29 cellular contexts compared by ENCODE assay signal in the genomic region with DNA sequence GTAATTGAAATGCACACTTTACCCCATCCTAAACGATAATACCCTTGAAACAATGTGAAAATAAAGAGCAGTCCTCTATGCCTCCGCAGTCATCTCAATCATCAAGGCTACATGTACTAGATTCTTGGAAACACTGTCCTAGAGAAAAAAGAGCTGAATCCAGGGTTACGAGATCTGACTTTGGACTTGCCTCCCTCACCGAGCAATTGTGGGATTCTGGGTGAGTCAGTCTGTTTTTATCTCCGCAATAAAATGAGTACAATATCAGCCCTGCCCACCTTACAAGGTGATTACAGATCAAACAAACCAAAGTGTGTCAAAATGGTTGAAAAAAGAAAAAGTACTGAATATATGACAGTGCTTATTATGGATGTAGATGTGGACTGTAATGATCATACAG.
"Had no signal": no experiment of that assay in that cellular context is flagged by ENCODE, and none has a peak within 500 bp of the region (broad histone marks: within the 10 kb centered on the region; RNA-seq: fewer than 3 reads in every experiment).

No MANE protein-coding gene starts in this region.

- H3K36me3 Mint-ChIP-seq: immature natural killer cell; naive B cell; natural killer cell treated with Interleukin-12 subunit alpha and Interleukin-12 subunit beta and Interleukin-15 and Interleukin-18, amount 100 ng/mL, for 72 hours; stimulated activated naive B cell treated with anti-CD40 and anti-IgM and Interleukin-4, amounts not matched to agents 10 μg/mL and 1 μg/mL and 100 μg/mL, for 72 hours had no signal

- H3K9me3 ChIP-seq: esophagus squamous epithelium, heart right ventricle, lower lobe of right lung, neutrophil, prostate gland, right atrium auricular region, sigmoid colon, spleen, thoracic aorta, tibial nerve, upper lobe of right lung, uterus had no signal

- H3K4me1 Mint-ChIP-seq: immature natural killer cell; naive B cell; neural crest cell; stimulated activated naive B cell treated with anti-CD40 and anti-IgM and Interleukin-4, amounts not matched to agents 10 μg/mL and 1 μg/mL and 100 μg/mL, for 72 hours had no signal

- H3K9me3 Mint-ChIP-seq: dendritic cell treated with granulocyte-macrophage colony-stimulating factor and Interleukin-4, amounts not matched to agents 40 ng/mL and 50 ng/mL, for 4 days; stimulated activated naive CD8-positive, alpha-beta T cell treated with anti-CD3 and anti-CD28 coated beads, Interleukin-15, Interleukin-2, amounts not matched to agents 100 ng/mL and 50 ng/mL, for 24 hours had no signal

- DNase-seq: cerebellar nuclear complex; effector CD8-positive, alpha-beta T cell; erythroblast; esophagus squamous epithelium; foreskin melanocyte; glutamatergic neuron; heart right ventricle; hypothalamus; immature natural killer cell; islet precursor cell; kidney glomerular epithelial cell; left ventricle myocardium superior; lower lobe of right lung; naive B cell; sigmoid colon; spleen; stimulated activated CD4-positive, alpha-beta T cell treated with anti-CD3 and anti-CD28 coated beads, Interleukin-4, amount 100 ng/mL, for 4 hours; stimulated activated naive B cell treated with anti-CD40 and anti-IgM and Interleukin-4, amounts not matched to agents 10 μg/mL and 1 μg/mL and 100 μg/mL, for 72 hours; upper lobe of right lung; uterus had no signal

- H3K27me3 Mint-ChIP-seq: dendritic cell treated with granulocyte-macrophage colony-stimulating factor and Interleukin-4, amounts not matched to agents 40 ng/mL and 50 ng/mL, for 4 days; naive B cell; natural killer cell treated with Interleukin-12 subunit alpha and Interleukin-12 subunit beta and Interleukin-15 and Interleukin-18, amount 100 ng/mL, for 72 hours; stimulated activated naive B cell treated with anti-CD40 and anti-IgM and Interleukin-4, amounts not matched to agents 10 μg/mL and 1 μg/mL and 100 μg/mL, for 72 hours; stimulated activated naive CD8-positive, alpha-beta T cell treated with anti-CD3 and anti-CD28 coated beads, Interleukin-15, Interleukin-2, amounts not matched to agents 100 ng/mL and 50 ng/mL, for 24 hours had no signal

- H3K27ac ChIP-seq: esophagus squamous epithelium, heart right ventricle, lower lobe of right lung, neutrophil, prostate gland, right atrium auricular region, sigmoid colon, spleen, thoracic aorta, tibial nerve, upper lobe of right lung, uterus had no signal

- H3K4me3 ChIP-seq: esophagus squamous epithelium, heart right ventricle, lower lobe of right lung, prostate gland, right atrium auricular region, sigmoid colon, spleen, thoracic aorta, tibial nerve, upper lobe of right lung, uterus had no signal

- ATAC-seq: heart right ventricle; left ventricle myocardium superior; lower lobe of right lung; natural killer cell treated with Interleukin-12 subunit alpha and Interleukin-12 subunit beta and Interleukin-15 and Interleukin-18, amount 100 ng/mL, for 72 hours; stimulated activated naive B cell treated with anti-CD40 and anti-IgM and Interleukin-4, amounts not matched to agents 10 μg/mL and 1 μg/mL and 100 μg/mL, for 72 hours; upper lobe of right lung had no signal

- H3K4me3 Mint-ChIP-seq: dendritic cell treated with granulocyte-macrophage colony-stimulating factor and Interleukin-4, amounts not matched to agents 40 ng/mL and 50 ng/mL, for 4 days; immature natural killer cell; naive B cell; natural killer cell treated with Interleukin-12 subunit alpha and Interleukin-12 subunit beta and Interleukin-15 and Interleukin-18, amount 100 ng/mL, for 72 hours; neural crest cell; stimulated activated naive B cell treated with anti-CD40 and anti-IgM and Interleukin-4, amounts not matched to agents 10 μg/mL and 1 μg/mL and 100 μg/mL, for 72 hours; stimulated activated naive CD8-positive, alpha-beta T cell treated with anti-CD3 and anti-CD28 coated beads, Interleukin-15, Interleukin-2, amounts not matched to agents 100 ng/mL and 50 ng/mL, for 24 hours had no signal

- H3K27me3 ChIP-seq: esophagus squamous epithelium, heart right ventricle, neutrophil, right atrium auricular region, sigmoid colon, spleen, tibial nerve, upper lobe of right lung, uterus had no signal

- H3K4me1 ChIP-seq: esophagus squamous epithelium, heart right ventricle, lower lobe of right lung, prostate gland, right atrium auricular region, sigmoid colon, spleen, tibial nerve, upper lobe of right lung, uterus had no signal

- H3K36me3 ChIP-seq: esophagus squamous epithelium, heart right ventricle, lower lobe of right lung, neutrophil, prostate gland, right atrium auricular region, sigmoid colon, spleen, thoracic aorta, tibial nerve, upper lobe of right lung, uterus had no signal
